ENCODE assay signal across 8 cellular contexts in the genomic region with DNA sequence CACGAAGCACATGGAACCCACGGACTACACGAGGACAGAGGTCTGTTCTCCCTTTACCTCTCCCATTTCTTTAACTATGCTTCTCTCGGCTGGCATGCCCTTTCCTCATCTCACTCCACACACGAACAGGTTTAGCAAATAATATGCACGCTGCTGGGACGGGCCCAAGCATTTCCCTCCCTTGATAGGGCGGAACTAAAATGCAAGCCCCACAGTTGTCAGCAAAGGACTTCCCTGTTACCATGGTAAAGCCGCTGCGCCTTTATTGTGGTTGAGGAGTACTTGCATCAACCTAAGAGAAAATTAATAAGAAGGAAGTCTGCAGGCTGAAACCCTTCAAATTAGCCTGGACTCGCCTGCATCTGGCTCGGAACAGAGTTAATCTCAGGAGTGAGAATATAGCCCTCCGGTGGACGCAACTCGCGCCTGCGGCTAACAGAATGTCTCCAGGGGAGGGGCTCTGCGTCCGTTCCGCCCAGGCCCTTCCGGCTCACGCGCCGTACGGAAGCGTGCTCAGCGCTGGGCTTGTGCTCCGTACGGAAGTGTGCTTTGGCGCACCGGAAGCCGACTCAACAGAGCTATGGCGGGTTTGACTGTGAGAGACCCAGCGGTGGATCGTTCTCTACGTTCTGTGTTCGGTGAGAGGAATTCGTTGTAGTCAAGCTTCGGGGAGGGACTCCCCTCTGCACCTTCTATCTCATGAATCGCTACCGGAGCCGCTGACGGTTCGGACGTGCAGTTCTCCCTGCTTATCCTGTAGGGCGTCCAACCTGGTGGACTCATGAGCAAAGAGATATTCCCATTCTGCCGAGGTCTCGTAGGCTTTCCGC. TPM values are rescaled to one million over a fixed set of nuclear protein-coding genes. Genes with fewer than 3 reads are reported as not detected.
A peak's percentile ranks its signal among the peaks of the same experiment; 100 is the strongest.
DNase-seq lines count a peak whose midpoint lies in the region; ATAC-seq and TF ChIP-seq lines count a peak whose summit lies in the region.

A gene with protein sequence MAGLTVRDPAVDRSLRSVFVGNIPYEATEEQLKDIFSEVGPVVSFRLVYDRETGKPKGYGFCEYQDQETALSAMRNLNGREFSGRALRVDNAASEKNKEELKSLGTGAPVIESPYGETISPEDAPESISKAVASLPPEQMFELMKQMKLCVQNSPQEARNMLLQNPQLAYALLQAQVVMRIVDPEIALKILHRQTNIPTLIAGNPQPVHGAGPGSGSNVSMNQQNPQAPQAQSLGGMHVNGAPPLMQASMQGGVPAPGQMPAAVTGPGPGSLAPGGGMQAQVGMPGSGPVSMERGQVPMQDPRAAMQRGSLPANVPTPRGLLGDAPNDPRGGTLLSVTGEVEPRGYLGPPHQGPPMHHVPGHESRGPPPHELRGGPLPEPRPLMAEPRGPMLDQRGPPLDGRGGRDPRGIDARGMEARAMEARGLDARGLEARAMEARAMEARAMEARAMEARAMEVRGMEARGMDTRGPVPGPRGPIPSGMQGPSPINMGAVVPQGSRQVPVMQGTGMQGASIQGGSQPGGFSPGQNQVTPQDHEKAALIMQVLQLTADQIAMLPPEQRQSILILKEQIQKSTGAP (plus strand): TSS at position 555 of the 830 bp plus-strand sequence. CDS start 26 bp downstream, at position 581.

- no peak within 1 kb of the TSS for H3K27ac ChIP-seq in right lobe of liver

- no peaks in the 10 kb centered on the region for H3K27me3 ChIP-seq in right lobe of liver

- no peaks in the 10 kb centered on the region for H3K9me3 ChIP-seq in right lobe of liver

- H3K4me1 ChIP-seq in right lobe of liver = no peaks in the 10 kb centered on the region

- 28% methylated on average over 25 of the region's 49 CpGs for WGBS in right lobe of liver (ENCODE audit: insufficient coverage, low coverage, low lambda C conversion rate, missing lambda C conversion rate)

- peak; percentile 99 for ATAC-seq in GM19372 (IDR thresholded peaks at IDR 0.05; ENCODE audit: low read depth, unreplicated experiment)
- ATAC-seq in HG03521 (IDR thresholded peaks at IDR 0.05; ENCODE audit: unreplicated experiment) = peak; percentile 99
- ATAC-seq in right lobe of liver = peak; percentile 99 to 100 (median 100)

- H3K4me3 ChIP-seq in right lobe of liver = peak within 1 kb of the TSS; percentile 47 to 60 (median 58)

- intact Hi-C loops in right lobe of liver (cut with DNase I) = no loop called here

- DNase-seq in CD1c-positive myeloid dendritic cell (ENCODE audit: extremely low spot score) (peak; percentile 87), NCI-H69 (lab: John Stamatoyannopoulos, UW) (peak; percentile 92), dermis microvascular lymphatic vessel endothelial cell (ENCODE audit: low read depth in 2 of 2) (peak; percentile 75 to 85), right lobe of liver (peak; percentile 80 to 89 (median 82))
- DNase-seq in activated CD4-positive, alpha-beta T cell treated with anti-CD3 and anti-CD28 coated beads, Interleukin-2, amount 50 U/mL, for 24 hours (ENCODE audit: low read depth in 1 of 2, low spot score in 1 of 2) = peak; percentile 44 to 65
- DNase-seq in stimulated activated CD4-positive, alpha-beta T cell treated with anti-CD3 and anti-CD28 coated beads, Interleukin-4, amount 100 ng/mL, for 24 hours = peak; percentile 79

- no peak for TF ChIP-seq POLR2A in right lobe of liver (IDR thresholded peaks at IDR 0.05)

- TF ChIP-seq CTCF in right lobe of liver (IDR thresholded peaks at IDR 0.05) = no peak

- H3K36me3 ChIP-seq in right lobe of liver = peaks cover 0 to 9% (median 0%) of the 10 kb centered on the region in 4 donors

RNA-seq across cellular contexts. Expression of the gene that starts here (rescaled TPM):
- total RNA-seq in dermis microvascular lymphatic vessel endothelial cell (13.2 and 14.9 TPM in 2 replicates), right lobe of liver (10 to 100 TPM in 1 of 6 experiments, 1 to 10 TPM in 5; 5.1 to 10.3 (median 5.5) TPM)
